ENCODE assay signal across 1 cellular context in the genomic region with DNA sequence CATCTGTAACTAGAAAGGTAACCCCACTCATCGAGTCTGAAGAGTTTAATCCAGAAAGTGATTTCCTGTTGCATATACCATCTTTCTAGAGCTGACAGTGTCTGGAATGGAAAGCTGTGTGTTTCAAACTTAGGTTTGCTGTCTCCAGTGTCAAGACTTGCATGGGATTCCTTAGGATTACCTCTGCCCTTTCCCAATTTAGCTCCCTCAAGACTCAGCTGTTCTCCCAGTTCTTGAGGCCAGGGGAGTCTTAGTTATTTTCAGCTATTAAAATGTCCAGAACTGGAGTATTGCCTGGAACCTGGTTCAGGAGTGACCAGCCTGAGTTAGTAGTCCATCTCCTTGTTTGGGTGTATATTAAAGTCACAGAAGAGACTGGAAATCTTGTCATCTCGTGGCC.
TF ChIP-seq lines count a peak whose summit lies in the region.

No MANE protein-coding gene starts in this region.

TF ChIP-seq in HEK293T, 16 proteins besides CTCF, POLR2A, EP300 and RAD21:
- TF ChIP-seq HDGF (IDR thresholded peaks at IDR 0.05; ENCODE audit: borderline replicate concordance) (no peak), FOXK2 (IDR thresholded peaks at IDR 0.05) (no peak), BHLHE40 (IDR thresholded peaks at IDR 0.05; ENCODE audit: borderline replicate concordance) (no peak), NFRKB (IDR thresholded peaks at IDR 0.05) (no peak), L3MBTL2 (conservative IDR thresholded peaks at IDR 0.05) (no peak), FOXA1 (IDR thresholded peaks at IDR 0.05) (no peak), SUZ12 (IDR thresholded peaks at IDR 0.05) (no peak), SP1 (IDR thresholded peaks at IDR 0.05) (no peak)
- TF ChIP-seq, protein P1, sequence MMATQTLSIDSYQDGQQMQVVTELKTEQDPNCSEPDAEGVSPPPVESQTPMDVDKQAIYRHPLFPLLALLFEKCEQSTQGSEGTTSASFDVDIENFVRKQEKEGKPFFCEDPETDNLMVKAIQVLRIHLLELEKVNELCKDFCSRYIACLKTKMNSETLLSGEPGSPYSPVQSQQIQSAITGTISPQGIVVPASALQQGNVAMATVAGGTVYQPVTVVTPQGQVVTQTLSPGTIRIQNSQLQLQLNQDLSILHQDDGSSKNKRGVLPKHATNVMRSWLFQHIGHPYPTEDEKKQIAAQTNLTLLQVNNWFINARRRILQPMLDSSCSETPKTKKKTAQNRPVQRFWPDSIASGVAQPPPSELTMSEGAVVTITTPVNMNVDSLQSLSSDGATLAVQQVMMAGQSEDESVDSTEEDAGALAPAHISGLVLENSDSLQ (IDR thresholded peaks at IDR 0.05): no peak
